In genomic region chr15:68719676-68720075, GRCh38 we compare ENCODE assay signal across 24 cellular contexts.
"Had no signal": no experiment of that assay in that cellular context is flagged by ENCODE, and none has a peak within 500 bp of the region (broad histone marks: within the 10 kb centered on the region; RNA-seq: fewer than 3 reads in every experiment).

No MANE protein-coding gene starts in this region.

- H3K9me3 ChIP-seq: MG63 had no signal

- DNase-seq: activated CD4-positive, alpha-beta T cell treated with anti-CD3 and anti-CD28 coated beads, Interleukin-2, amount 10 ng/mL, durations not matched to agents 24 days and 14 days; activated CD4-positive, alpha-beta T cell treated with anti-CD3 and anti-CD28 coated beads, Interleukin-2, amount 50 U/mL, for 48 hours; activated CD4-positive, CD25-positive, alpha-beta regulatory T cell treated with anti-CD3 and anti-CD28 coated beads, Interleukin-2, amount 50 U/mL, for 72 hours; activated CD8-positive, alpha-beta memory T cell treated with anti-CD3 and anti-CD28 coated beads, Interleukin-2, amount 10 ng/mL, durations not matched to agents 7 days and 5 days; activated effector memory CD4-positive, alpha-beta T cell treated with Interleukin-2 at 50 U/mL for 16 hours; activated naive CD4-positive, alpha-beta T cell; activated T-cell treated with anti-CD3 and anti-CD28 coated beads, Interleukin-2, amount 50 U/mL, for 24 hours; amniotic stem cell; central memory CD4-positive, alpha-beta T cell; MG63; MV-4-11; NCI-H1105; NCI-H1436; NCI-H1694 treated with DMSO at 0.1 percent for 48 hours; NCI-H2029 treated with DMSO at 0.1 percent for 48 hours; NCI-H345; NCI-H510A treated with DMSO at 0.1 percent for 48 hours; PC-9; SIG-M5; T-helper 17 cell; T-helper 9 cell had no signal

- H3K36me3 Mint-ChIP-seq: activated CD8-positive, alpha-beta memory T cell treated with anti-CD3 and anti-CD28 coated beads, Interleukin-2, amount 10 ng/mL, durations not matched to agents 7 days and 5 days; activated naive CD4-positive, alpha-beta T cell treated with anti-CD3 and anti-CD28 coated beads, Interleukin-2, amount 50 U/mL, for 24 hours; WTC11 had no signal

- H3K27ac ChIP-seq: PC-9 had no signal

- H3K4me3 Mint-ChIP-seq: activated CD4-positive, alpha-beta T cell treated with anti-CD3 and anti-CD28 coated beads, Interleukin-2, amount 10 ng/mL, durations not matched to agents 24 days and 14 days; activated CD8-positive, alpha-beta memory T cell treated with anti-CD3 and anti-CD28 coated beads, Interleukin-2, amount 10 ng/mL, durations not matched to agents 7 days and 5 days; activated naive CD4-positive, alpha-beta T cell treated with anti-CD3 and anti-CD28 coated beads, Interleukin-2, amount 50 U/mL, for 24 hours; activated T-cell treated with anti-CD3 and anti-CD28 coated beads, Interleukin-2, amount 50 U/mL, for 24 hours; activated T-helper 1 cell treated with anti-CD3 and anti-CD28 coated beads, Interleukin-12 subunit alpha, Interleukin-12 subunit beta, Interleukin-2, Interleukin-4 antibody, amounts not matched to agents 30 ng/mL and 10 ng/mL and 1 ng/mL, durations not matched to agents 14 hours and 24 hours and 36 hours; T-helper 17 cell; WTC11 had no signal

- ATAC-seq: activated CD8-positive, alpha-beta memory T cell treated with anti-CD3 and anti-CD28 coated beads, Interleukin-2, amount 10 ng/mL, durations not matched to agents 7 days and 5 days; T-helper 17 cell; WTC11 had no signal

- H3K4me1 Mint-ChIP-seq: activated CD4-positive, alpha-beta T cell treated with anti-CD3 and anti-CD28 coated beads, Interleukin-2, amount 10 ng/mL, durations not matched to agents 24 days and 14 days; activated CD8-positive, alpha-beta memory T cell treated with anti-CD3 and anti-CD28 coated beads, Interleukin-2, amount 10 ng/mL, durations not matched to agents 7 days and 5 days; activated naive CD4-positive, alpha-beta T cell treated with anti-CD3 and anti-CD28 coated beads, Interleukin-2, amount 50 U/mL, for 24 hours; WTC11 had no signal

- H3K27me3 ChIP-seq: MG63 had no signal

- H3K9me3 Mint-ChIP-seq: activated CD4-positive, alpha-beta T cell treated with anti-CD3 and anti-CD28 coated beads, Interleukin-2, amount 10 ng/mL, durations not matched to agents 24 days and 14 days; activated naive CD4-positive, alpha-beta T cell treated with anti-CD3 and anti-CD28 coated beads, Interleukin-2, amount 50 U/mL, for 24 hours; activated T-cell treated with anti-CD3 and anti-CD28 coated beads, Interleukin-2, amount 50 U/mL, for 24 hours; activated T-helper 1 cell treated with anti-CD3 and anti-CD28 coated beads, Interleukin-12 subunit alpha, Interleukin-12 subunit beta, Interleukin-2, Interleukin-4 antibody, amounts not matched to agents 30 ng/mL and 10 ng/mL and 1 ng/mL, durations not matched to agents 14 hours and 24 hours and 36 hours had no signal

- H3K27ac Mint-ChIP-seq: activated CD4-positive, alpha-beta T cell treated with anti-CD3 and anti-CD28 coated beads, Interleukin-2, amount 10 ng/mL, durations not matched to agents 24 days and 14 days; activated CD8-positive, alpha-beta memory T cell treated with anti-CD3 and anti-CD28 coated beads, Interleukin-2, amount 10 ng/mL, durations not matched to agents 7 days and 5 days; activated naive CD4-positive, alpha-beta T cell treated with anti-CD3 and anti-CD28 coated beads, Interleukin-2, amount 50 U/mL, for 24 hours; activated T-cell treated with anti-CD3 and anti-CD28 coated beads, Interleukin-2, amount 50 U/mL, for 24 hours; activated T-helper 1 cell treated with anti-CD3 and anti-CD28 coated beads, Interleukin-12 subunit alpha, Interleukin-12 subunit beta, Interleukin-2, Interleukin-4 antibody, amounts not matched to agents 30 ng/mL and 10 ng/mL and 1 ng/mL, durations not matched to agents 14 hours and 24 hours and 36 hours; T-helper 17 cell; WTC11 had no signal

- H3K4me3 ChIP-seq: MG63, PC-9 had no signal
